Comparison of ENCODE assay signal across 8 cellular contexts in genomic region chr17:63445571-63446217, GRCh38. TPM values are rescaled to one million over a fixed set of nuclear protein-coding genes. Genes with fewer than 3 reads are reported as not detected.
A peak's percentile ranks its signal among the peaks of the same experiment; 100 is the strongest.
DNase-seq lines count a peak whose midpoint lies in the region; ATAC-seq and TF ChIP-seq lines count a peak whose summit lies in the region.

No MANE protein-coding gene starts in this region.

- peaks cover 3 to 65% (median 37%) of the 10 kb centered on the region in 12 donors for H3K4me1 ChIP-seq in heart left ventricle

- TF ChIP-seq CTCF in heart left ventricle (IDR thresholded peaks at IDR 0.05) = peak; percentile 16 to 65 (median 52)

- H3K36me3 ChIP-seq in heart left ventricle = no peaks in the 10 kb centered on the region

- intact Hi-C loops in heart left ventricle (cut with DNase I) = loop anchor here in 4 of 10 donors (2.0 to 10.0 kb wide), 5 partner anchors 29 to 107 kb away; partner anchors contain the start of genes ACE (in 1 of the 4) and DCAF7 (in 1 of the 4)

- no peak for TF ChIP-seq POLR2A in heart left ventricle (IDR thresholded peaks at IDR 0.05)

- peak overlapping the region in 11 of 12 donors; percentile 67 to 93 (median 89) for H3K27ac ChIP-seq in heart left ventricle

- 4 to 9% (median 5%) methylated on average over 21 to 53 of the region's 53 CpGs for WGBS in heart left ventricle, 4 donors

- DNase-seq in AG20443 (ENCODE audit: low spot score) (peak; percentile 86), OCI-M1 (lab: John Stamatoyannopoulos, UW) (peak; percentile 84), heart left ventricle (peak in 1 of 5 donors; percentile 39), retina (peak; percentile 77), pons (ENCODE audit: low spot score) (no peak)
- DNase-seq in activated gamma-delta T cell treated with anti-CD3 and anti-CD28 coated beads, Interleukin-2, amount 50 U/mL, for 16 hours (ENCODE audit: low read depth) = peak; percentile 58

- peak overlapping the region; percentile 34 to 84 (median 66) for H3K4me3 ChIP-seq in heart left ventricle

- ATAC-seq in GM19043 (IDR thresholded peaks at IDR 0.05; ENCODE audit: low read depth, unreplicated experiment) = peak; percentile 46
- ATAC-seq in HG03135 (IDR thresholded peaks at IDR 0.05; ENCODE audit: unreplicated experiment) = peak; percentile 66
- peak in 3 of 4 donors; percentile 23 to 73 (median 67) for ATAC-seq in heart left ventricle

- H3K9me3 ChIP-seq in heart left ventricle = no peaks in the 10 kb centered on the region

- no peaks in the 10 kb centered on the region for H3K27me3 ChIP-seq in heart left ventricle

RNA-seq across cellular contexts. Expression of gene CYB561, which starts 0.4 kb away (rescaled TPM):
- 10 to 100 TPM in 2 of 9 donors, 1 to 10 TPM in 7; 4.8 to 19.2 (median 8.6) TPM for total RNA-seq in heart left ventricle
- 10 to 100 TPM in 1 of 2 donors, 1 to 10 TPM in 1; 5.0 to 18.1 TPM for polyA plus RNA-seq in heart left ventricle

RNA-seq across cellular contexts. Expression of gene ACE, which starts 31.2 kb away (rescaled TPM):
- 10 to 100 TPM in 5 of 9 donors, 1 to 10 TPM in 4; 1.6 to 42.3 (median 10.7) TPM for total RNA-seq in heart left ventricle
- polyA plus RNA-seq in heart left ventricle = 1 to 10 TPM; 4.0 to 5.6 TPM
